ENCODE assay signal across 16 cellular contexts in genomic region chr7:157693521-157694388, GRCh38.
DNase-seq lines count a peak whose midpoint lies in the region; ATAC-seq and TF ChIP-seq lines count a peak whose summit lies in the region.
"Had no signal": no experiment of that assay in that cellular context is flagged by ENCODE, and none has a peak within 500 bp of the region (broad histone marks: within the 10 kb centered on the region; RNA-seq: fewer than 3 reads in every experiment).

No MANE protein-coding gene starts in this region.

- peak; percentile 46 for DNase-seq in activated CD8-positive, alpha-beta memory T cell treated with anti-CD3 and anti-CD28 coated beads, Interleukin-2, amount 50 U/mL, for 48 hours
- no peak for DNase-seq in activated CD8-positive, alpha-beta memory T cell treated with anti-CD3 and anti-CD28 coated beads, Interleukin-2, amount 10 ng/mL, durations not matched to agents 7 days and 5 days
- peak; percentile 67 for DNase-seq in H9
- no peak for DNase-seq in endothelial cell (ENCODE audit: low spot score)
- DNase-seq in osteocyte (ENCODE audit: extremely low spot score, unreplicated experiment): peak; percentile 83
- no peak for DNase-seq in Calu3
- DNase-seq in putamen (ENCODE audit: low spot score): no peak
- DNase-seq in RWPE1 (ENCODE audit: low spot score): no peak
- DNase-seq: activated CD4-positive, alpha-beta T cell treated with anti-CD3 and anti-CD28 coated beads, Interleukin-2, amount 50 U/mL, for 1 hour; activated gamma-delta T cell; cerebellar nuclear complex; DMS153; erythroblast; Kasumi-1 had no signal

- no peaks in the 10 kb centered on the region for H3K9me3 Mint-ChIP-seq in activated CD8-positive, alpha-beta memory T cell treated with anti-CD3 and anti-CD28 coated beads, Interleukin-2, amount 10 ng/mL, durations not matched to agents 7 days and 5 days (ENCODE audit: low read depth)
- peaks cover 3% of the 10 kb centered on the region in 2 experiments for H3K9me3 Mint-ChIP-seq in H9
- H3K9me3 Mint-ChIP-seq in endothelial cell (ENCODE audit: unreplicated experiment): peaks cover 7% of the 10 kb centered on the region
- H3K9me3 Mint-ChIP-seq in osteocyte (ENCODE audit: unreplicated experiment): peaks cover 3% of the 10 kb centered on the region
- no peaks in the 10 kb centered on the region for H3K9me3 Mint-ChIP-seq in Calu3 (ENCODE audit: low read depth, unreplicated experiment)

- no peak overlapping the region for H2BK20ac ChIP-seq in H9 (ENCODE audit: low read depth, low read length, poor library complexity, severe bottlenecking)

- H3K36me3 Mint-ChIP-seq in activated CD8-positive, alpha-beta memory T cell treated with anti-CD3 and anti-CD28 coated beads, Interleukin-2, amount 10 ng/mL, durations not matched to agents 7 days and 5 days: no peaks in the 10 kb centered on the region
- H3K36me3 Mint-ChIP-seq in H9 (ENCODE audit: insufficient read depth in 1 of 3, low read depth in 3 of 3) (no peaks in the 10 kb centered on the region), endothelial cell (ENCODE audit: low read depth, unreplicated experiment) (peaks cover 4% of the 10 kb centered on the region), osteocyte (ENCODE audit: unreplicated experiment) (no peaks in the 10 kb centered on the region), Calu3 (ENCODE audit: insufficient read depth, unreplicated experiment) (peaks cover 8% of the 10 kb centered on the region)

- peaks cover 37% of the 10 kb centered on the region for H3K27me3 Mint-ChIP-seq in activated CD8-positive, alpha-beta memory T cell treated with anti-CD3 and anti-CD28 coated beads, Interleukin-2, amount 10 ng/mL, durations not matched to agents 7 days and 5 days
- H3K27me3 Mint-ChIP-seq in H9 (ENCODE audit: low read depth) (peaks cover 78% of the 10 kb centered on the region), endothelial cell (ENCODE audit: unreplicated experiment) (no peaks in the 10 kb centered on the region), osteocyte (ENCODE audit: unreplicated experiment) (peaks cover 26% of the 10 kb centered on the region), Calu3 (ENCODE audit: unreplicated experiment) (no peaks in the 10 kb centered on the region)

- intact Hi-C loops in Calu3 (cut with micrococcal nuclease; ENCODE audit: unreplicated experiment): no loop called here

- no peak overlapping the region for H4K91ac ChIP-seq in H9 (ENCODE audit: insufficient read length, low read depth, low read length)

- no peak for ATAC-seq in activated CD8-positive, alpha-beta memory T cell treated with anti-CD3 and anti-CD28 coated beads, Interleukin-2, amount 10 ng/mL, durations not matched to agents 7 days and 5 days
- ATAC-seq: GM12878 had no signal

- peaks cover 45% of the 10 kb centered on the region for H3K27me3 ChIP-seq in H9 (ENCODE audit: insufficient read depth, low read length)

- no peak overlapping the region for H2AFZ ChIP-seq in H9 (ENCODE audit: low read length)

- H3K4me1 ChIP-seq in H9 (ENCODE audit: insufficient read depth, low read length): no peaks in the 10 kb centered on the region

- H2BK15ac ChIP-seq in H9 (ENCODE audit: low read depth, low read length): no peak overlapping the region

- peaks cover 31% of the 10 kb centered on the region for H3K23me2 ChIP-seq in H9 (ENCODE audit: insufficient read length, low read depth, low read length, poor library complexity, severe bottlenecking)

- no peak overlapping the region for H3K18ac ChIP-seq in H9 (ENCODE audit: insufficient read length, low read depth, low read length)

- no peak overlapping the region for H3K9ac ChIP-seq in H9 (ENCODE audit: extremely low read depth, insufficient read length, low read length)

- H3K27ac Mint-ChIP-seq in activated CD8-positive, alpha-beta memory T cell treated with anti-CD3 and anti-CD28 coated beads, Interleukin-2, amount 10 ng/mL, durations not matched to agents 7 days and 5 days: no peak overlapping the region
- no peak overlapping the region for H3K27ac Mint-ChIP-seq in H9
- no peak overlapping the region for H3K27ac Mint-ChIP-seq in endothelial cell (ENCODE audit: unreplicated experiment)
- no peak overlapping the region for H3K27ac Mint-ChIP-seq in osteocyte (ENCODE audit: unreplicated experiment)
- H3K27ac Mint-ChIP-seq in Calu3 (ENCODE audit: unreplicated experiment): no peak overlapping the region

- POLR2A ChIA-PET in RWPE1 (lab: Yijun Ruan, JAX; ENCODE audit: low non-redundant PET): no interaction called here

- H3K9me3 ChIP-seq in H9 (ENCODE audit: control insufficient read depth, low read depth, low read length): no peaks in the 10 kb centered on the region
- H3K9me3 ChIP-seq: upper lobe of left lung had no signal

- TF ChIP-seq CTCF in H9 (conservative IDR thresholded peaks at IDR 0.05): peak; percentile 30; the same call in 1 of the 3 replicates
- no peak for TF ChIP-seq CTCF in endothelial cell (IDR thresholded peaks at IDR 0.05; ENCODE audit: unreplicated experiment)
- TF ChIP-seq CTCF in osteocyte (IDR thresholded peaks at IDR 0.05): no peak
- TF ChIP-seq CTCF in Calu3 (IDR thresholded peaks at IDR 0.05; ENCODE audit: unreplicated experiment): no peak
- no peak for TF ChIP-seq CTCF in RWPE1 (conservative IDR thresholded peaks at IDR 0.05; ENCODE audit: low read depth)

- no peak overlapping the region for H3K23ac ChIP-seq in H9 (ENCODE audit: insufficient read length, low read depth, low read length)

- H4K20me1 ChIP-seq in H9 (ENCODE audit: control insufficient read depth, insufficient read depth, insufficient read length): no peaks in the 10 kb centered on the region

- no peak overlapping the region for H4K8ac ChIP-seq in H9 (replicated peaks; ENCODE audit: insufficient read length, low read depth, low read length)

- CTCF ChIA-PET in activated CD8-positive, alpha-beta memory T cell treated with anti-CD3 and anti-CD28 coated beads, Interleukin-2, amount 10 ng/mL, durations not matched to agents 7 days and 5 days (lab: Charles Lee): no interaction called here
- CTCF ChIA-PET in Calu3 (lab: Charles Lee) (interaction anchor here (1.4 kb wide), 1 partner anchor 10 kb away, joined by 5 read pairs; no protein-coding TSS in a partner anchor), RWPE1 (lab: Yijun Ruan, JAX) (no interaction called here)

- BruUV-seq in Calu3 (replicated peaks; lab: Mats Ljungman, UMichigan): no TSS peak

- H3K4me3 Mint-ChIP-seq in activated CD8-positive, alpha-beta memory T cell treated with anti-CD3 and anti-CD28 coated beads, Interleukin-2, amount 10 ng/mL, durations not matched to agents 7 days and 5 days: no peak overlapping the region
- H3K4me3 Mint-ChIP-seq in H9 (peak overlapping the region in 1 of 2 experiments; percentile 63; a peak in 3 of 5 replicates), endothelial cell (ENCODE audit: unreplicated experiment) (peak overlapping the region; percentile 54), osteocyte (ENCODE audit: unreplicated experiment) (no peak overlapping the region), Calu3 (ENCODE audit: low read depth, unreplicated experiment) (no peak overlapping the region)

- no peaks in the 10 kb centered on the region for H3K79me2 ChIP-seq in H9 (ENCODE audit: insufficient read depth, low read length)

- no peak overlapping the region for H2AK5ac ChIP-seq in H9 (ENCODE audit: insufficient read length, low read length)

- H2BK12ac ChIP-seq in H9 (ENCODE audit: insufficient read length, low read depth, low read length): no peak overlapping the region

- no peak overlapping the region for H3K14ac ChIP-seq in H9 (ENCODE audit: insufficient read depth, low read length)

- no peak overlapping the region for H3K4ac ChIP-seq in H9 (ENCODE audit: low read depth, low read length)

- peaks cover 6% of the 10 kb centered on the region for H3K4me1 Mint-ChIP-seq in activated CD8-positive, alpha-beta memory T cell treated with anti-CD3 and anti-CD28 coated beads, Interleukin-2, amount 10 ng/mL, durations not matched to agents 7 days and 5 days
- H3K4me1 Mint-ChIP-seq in H9 (peaks cover 12 to 17% of the 10 kb centered on the region in 2 experiments), endothelial cell (ENCODE audit: unreplicated experiment) (no peaks in the 10 kb centered on the region), osteocyte (ENCODE audit: unreplicated experiment) (peaks cover 7% of the 10 kb centered on the region), Calu3 (ENCODE audit: low read depth, unreplicated experiment) (no peaks in the 10 kb centered on the region)

- H2BK120ac ChIP-seq in H9 (ENCODE audit: low read depth, low read length, poor library complexity, severe bottlenecking): no peak overlapping the region

- H3K27ac ChIP-seq in H9 (ENCODE audit: insufficient read length, low read depth, low read length) (no peak overlapping the region), RWPE1 (no peak overlapping the region)
- H3K27ac ChIP-seq: upper lobe of left lung had no signal

- no peak overlapping the region for H4K5ac ChIP-seq in H9 (ENCODE audit: insufficient read length, low read depth, low read length)

- H2BK5ac ChIP-seq in H9 (ENCODE audit: insufficient read length, low read length): no peak overlapping the region

- peak overlapping the region; percentile 80 for H3K4me2 ChIP-seq in H9 (ENCODE audit: insufficient read depth, insufficient read length, low read length)

- no peaks in the 10 kb centered on the region for H3K79me1 ChIP-seq in H9 (ENCODE audit: insufficient read depth, low read depth, low read length, poor library complexity, severe bottlenecking)

- WGBS in H9 (ENCODE audit: extremely low coverage, insufficient read length, low lambda C conversion rate): no CpG with 5 or more reads among the region's 64 CpGs

- H3T11ph ChIP-seq in H9 (ENCODE audit: low read length): no peak overlapping the region

- H3K56ac ChIP-seq in H9 (ENCODE audit: insufficient read length, low read depth, low read length): no peak overlapping the region

Comparison
In these comparisons a context has a peak if more than half of its experiments do, and no peak if none do; other contexts are left out.
1. DNase-seq: peak in activated CD8-positive, alpha-beta memory T cell treated with anti-CD3 and anti-CD28 coated beads, Interleukin-2, amount 50 U/mL, for 48 hours (single experiment), H9 (single experiment) and osteocyte (single experiment); none in activated CD8-positive, alpha-beta memory T cell treated with anti-CD3 and anti-CD28 coated beads, Interleukin-2, amount 10 ng/mL, durations not matched to agents 7 days and 5 days (single experiment), endothelial cell (single experiment), Calu3 (single experiment), putamen (single experiment) and RWPE1 (single experiment).